ENCODE assay signal across 8 cellular contexts in genomic region chr4:119300388-119301131, GRCh38. TPM values are rescaled to one million over a fixed set of nuclear protein-coding genes. Genes with fewer than 3 reads are reported as not detected.
A peak's percentile ranks its signal among the peaks of the same experiment; 100 is the strongest.
DNase-seq lines count a peak whose midpoint lies in the region; ATAC-seq and TF ChIP-seq lines count a peak whose summit lies in the region.

No MANE protein-coding gene starts in this region.

- H3K36me3 ChIP-seq in WERI-Rb-1 = peaks cover 19% of the 10 kb centered on the region
- H3K36me3 ChIP-seq in left lung = peaks cover 0 to 27% of the 10 kb centered on the region in 2 donors

- H3K9me3 ChIP-seq in WERI-Rb-1 (ENCODE audit: severe bottlenecking) (no peaks in the 10 kb centered on the region), left lung (no peaks in the 10 kb centered on the region)

- ATAC-seq in GM18909 (IDR thresholded peaks at IDR 0.05; ENCODE audit: poor library complexity, unreplicated experiment) = peak; percentile 96
- ATAC-seq in HG03175 (IDR thresholded peaks at IDR 0.05; ENCODE audit: unreplicated experiment) = peak; percentile 94
- peak; percentile 97 for ATAC-seq in left lung

- peaks cover 0 to 25% of the 10 kb centered on the region in 2 donors for H3K4me1 ChIP-seq in left lung

- TF ChIP-seq CTCF in 22Rv1 (IDR thresholded peaks at IDR 0.05) (no peak; the same call in 1 of the 2 replicates), WERI-Rb-1 (IDR thresholded peaks at IDR 0.05; ENCODE audit: low read depth, low read length) (0 out of 2 replicates have a peak, but pooled peaks have one; percentile 22), choroid plexus epithelial cell (conservative IDR thresholded peaks at IDR 0.05; ENCODE audit: low read depth, low read length) (peak; percentile 26), left lung (IDR thresholded peaks at IDR 0.05) (no peak)

- intact Hi-C loops in left lung (cut with DNase I) = no loop called here

- H3K27ac ChIP-seq in 22Rv1 = peak overlapping the region; percentile 88
- peak overlapping the region; percentile 69 for H3K27ac ChIP-seq in WERI-Rb-1
- H3K27ac ChIP-seq in left lung = peak overlapping the region; percentile 91 to 97

- H3K27me3 ChIP-seq in WERI-Rb-1 (ENCODE audit: insufficient read depth, low read depth, severe bottlenecking) (no peaks in the 10 kb centered on the region), left lung (no peaks in the 10 kb centered on the region)

- peak; percentile 95 for DNase-seq in WERI-Rb-1
- DNase-seq in choroid plexus epithelial cell (ENCODE audit: low read depth) = peak; percentile 95
- peak; percentile 96 to 99 for DNase-seq in left lung
- peak; percentile 93 for DNase-seq in stimulated activated CD4-positive, alpha-beta T cell treated with anti-CD3 and anti-CD28 coated beads, Interleukin-4, amount 100 ng/mL, for 24 hours
- no peak for DNase-seq in NCI-H526 (lab: John Stamatoyannopoulos, UW)

- H3K4me3 ChIP-seq in WERI-Rb-1 (ENCODE audit: low read depth, low read length) (peak overlapping the region; percentile 99), choroid plexus epithelial cell (ENCODE audit: low read depth, low read length) (peak overlapping the region; percentile 84), left lung (peak overlapping the region; percentile 58 to 68)

RNA-seq across cellular contexts. Expression of gene FABP2, which starts 21.4 kb away (rescaled TPM):
- total RNA-seq in left lung = not detected

Comparison
In these comparisons a context has a peak if more than half of its experiments do, and no peak if none do; other contexts are left out.
1. CTCF ChIP-seq: peak in WERI-Rb-1 (single experiment) and choroid plexus epithelial cell (single experiment); none in 22Rv1 (single experiment) and left lung (0 of 2).
2. DNase-seq: peak in WERI-Rb-1 (single experiment), choroid plexus epithelial cell (single experiment), left lung (2 of 2) and stimulated activated CD4-positive, alpha-beta T cell treated with anti-CD3 and anti-CD28 coated beads, Interleukin-4, amount 100 ng/mL, for 24 hours (single experiment); none in NCI-H526 (0 of 2).
3. Peak in every context shown above with its lines, with median percentiles within 50 percentile points of each other: H3K27ac ChIP-seq, ATAC-seq and H3K4me3 ChIP-seq.